Comparison of ENCODE assay signal across 9 cellular contexts in the genomic region with DNA sequence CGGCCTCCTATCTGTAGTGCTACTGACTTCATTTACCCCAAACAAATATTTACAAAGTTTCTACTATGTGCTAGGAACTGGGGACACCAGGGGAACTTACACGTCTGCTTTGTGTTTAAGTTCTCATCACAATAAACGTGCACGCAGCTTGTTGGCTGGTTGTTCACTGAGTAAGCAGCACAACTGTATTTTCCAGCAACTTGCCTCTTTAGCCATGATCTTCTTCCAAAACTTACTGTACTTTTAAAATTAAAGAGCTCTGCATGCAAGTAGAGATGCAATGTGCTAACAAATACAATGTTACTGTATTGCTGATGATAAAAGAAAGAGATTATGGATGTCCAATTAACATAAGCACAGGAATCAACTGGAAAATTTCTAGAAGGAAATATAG.
A peak's percentile ranks its signal among the peaks of the same experiment; 100 is the strongest.
DNase-seq lines count a peak whose midpoint lies in the region; ATAC-seq and TF ChIP-seq lines count a peak whose summit lies in the region.
"Had no signal": no experiment of that assay in that cellular context is flagged by ENCODE, and none has a peak within 500 bp of the region (broad histone marks: within the 10 kb centered on the region; RNA-seq: fewer than 3 reads in every experiment).

No MANE protein-coding gene starts in this region.

- peak overlapping the region; percentile 70 to 91 (median 82) for H3K27ac ChIP-seq in heart right ventricle
- H3K27ac ChIP-seq in brain microvascular endothelial cell, result peak overlapping the region; percentile 84
- H3K27ac ChIP-seq in mesodermal cell (ENCODE audit: low read depth, low read length, severe bottlenecking), result peak overlapping the region; percentile 95
- H3K27ac ChIP-seq in urinary bladder (ENCODE audit: low read depth), result peak overlapping the region; percentile 42

- intact Hi-C loops in heart right ventricle (cut with DNase I), result loop anchor here in 6 of 10 donors (5.0 to 10.0 kb wide), 3 partner anchors 35 to 60 kb away; no protein-coding TSS in a partner anchor
- intact Hi-C loops in Right ventricle myocardium superior (cut with DNase I), result no loop called here

- H3K9me3 ChIP-seq in heart right ventricle, result no peaks in the 10 kb centered on the region
- no peaks in the 10 kb centered on the region for H3K9me3 ChIP-seq in mesodermal cell (ENCODE audit: control insufficient read depth, low read length)

- H3K4me3 ChIP-seq in heart right ventricle, result peak overlapping the region in 2 of 10 donors; percentile 5 to 8
- no peak overlapping the region for H3K4me3 ChIP-seq in brain microvascular endothelial cell (ENCODE audit: low read depth, low read length)
- H3K4me3 ChIP-seq in mesodermal cell (ENCODE audit: extremely low read depth, insufficient read depth, low read length, poor library complexity, severe bottlenecking), result no peak overlapping the region
- H3K4me3 ChIP-seq in urinary bladder (ENCODE audit: low read depth, low read length), result no peak overlapping the region

- H3K36me3 ChIP-seq in heart right ventricle (no peaks in the 10 kb centered on the region), brain microvascular endothelial cell (replicated peaks) (no peaks in the 10 kb centered on the region), mesodermal cell (ENCODE audit: control insufficient read depth, insufficient read depth, low read length) (peaks cover 4% of the 10 kb centered on the region), urinary bladder (ENCODE audit: insufficient read depth) (no peaks in the 10 kb centered on the region)

- WGBS in heart right ventricle, 2 donors, result 24 to 29% methylated on average over 4 of the region's 4 CpGs
- 54 to 64% methylated on average over 3 to 4 of the region's 4 CpGs for WGBS in mesodermal cell (ENCODE audit: insufficient coverage in 2 of 2), 2 experiments
- 25% methylated on average over 4 of the region's 4 CpGs for WGBS in urinary bladder

- DNase-seq in heart right ventricle, result no peak
- DNase-seq in Right ventricle myocardium superior, result no peak
- DNase-seq in brain microvascular endothelial cell, result no peak
- DNase-seq in activated naive CD4-positive, alpha-beta T cell (lab: John Stamatoyannopoulos, UW), result no peak
- DNase-seq in GM03348 (ENCODE audit: low spot score), result no peak
- DNase-seq: NCI-H2081 had no signal

- H3K27me3 ChIP-seq in heart right ventricle (no peaks in the 10 kb centered on the region), brain microvascular endothelial cell (replicated peaks) (no peaks in the 10 kb centered on the region)

- H3K4me1 ChIP-seq in heart right ventricle (peaks cover 43 to 100% (median 93%) of the 10 kb centered on the region in 9 donors), mesodermal cell (ENCODE audit: control insufficient read depth, insufficient read depth, low read length, poor library complexity, severe bottlenecking) (peaks cover 80% of the 10 kb centered on the region), urinary bladder (ENCODE audit: insufficient read depth) (peaks cover 3% of the 10 kb centered on the region)

- no peak for ATAC-seq in heart right ventricle
- no peak for ATAC-seq in Right ventricle myocardium superior (ENCODE audit: poor library complexity)
- ATAC-seq in HG03460 (IDR thresholded peaks at IDR 0.05; ENCODE audit: unreplicated experiment), result no peak

- in situ Hi-C loops in brain microvascular endothelial cell (cut with HindIII; ENCODE audit: low pct_ligation_motif_present, low sequenced_read_pairs), result no loop called here

- no peak for TF ChIP-seq CTCF in heart right ventricle (IDR thresholded peaks at IDR 0.05)
- no peak for TF ChIP-seq CTCF in brain microvascular endothelial cell (IDR thresholded peaks at IDR 0.05; ENCODE audit: low read depth, low read length, missing control alignments)

Comparison
In these comparisons a context has a peak if more than half of its experiments do, and no peak if none do; other contexts are left out.
1. H3K27ac ChIP-seq: peak in every context shown above with its lines; median percentile 95 in mesodermal cell; 84 in brain microvascular endothelial cell; 82 in heart right ventricle; 42 in urinary bladder.